2 cellular contexts compared by ENCODE assay signal in genomic region chr16:11210260-11210659, GRCh38.
TF ChIP-seq lines count a peak whose summit lies in the region.

No MANE protein-coding gene starts in this region.

TF ChIP-seq in GM12878, 131 proteins besides CTCF, POLR2A, EP300 and RAD21:
- TF ChIP-seq CBFB (IDR thresholded peaks at IDR 0.05; ENCODE audit: low read depth) (no peak), ZBTB33 (IDR thresholded peaks at IDR 0.05) (0 out of 2 replicates have a peak, but pooled peaks have one; percentile 12), FOXM1 (IDR thresholded peaks at IDR 0.05; ENCODE audit: low read depth, low read length) (no peak), JUNB (IDR thresholded peaks at IDR 0.05) (no peak), YY1 (IDR thresholded peaks at IDR 0.05; ENCODE audit: low read depth, low read length) (peak; percentile 68; the same call in 1 of the 2 replicates), EGR1 (IDR thresholded peaks at IDR 0.05; ENCODE audit: borderline replicate concordance in 1 of 2, low read depth in 2 of 2, low read length in 2 of 2) (no peak)

TF ChIP-seq in H1, 55 proteins besides CTCF, POLR2A, EP300 and RAD21:
- no peak for TF ChIP-seq CHD1 (IDR thresholded peaks at IDR 0.05; ENCODE audit: low read depth, low read length)
- peak; percentile 63; the same call in 1 of the 2 replicates for TF ChIP-seq YY1 (IDR thresholded peaks at IDR 0.05; ENCODE audit: low read depth, low read length)
- TF ChIP-seq SRF (IDR thresholded peaks at IDR 0.05; ENCODE audit: low read depth, low read length): no peak
